ENCODE assay signal across 23 cellular contexts in genomic region chr5:152644316-152644715, GRCh38.
"Had no signal": no experiment of that assay in that cellular context is flagged by ENCODE, and none has a peak within 500 bp of the region (broad histone marks: within the 10 kb centered on the region; RNA-seq: fewer than 3 reads in every experiment).

No MANE protein-coding gene starts in this region.

- FAIRE-seq: astrocyte, K562, TTC549 had no signal

- DNase-seq: activated CD4-positive, alpha-beta T cell treated with anti-CD3 and anti-CD28 coated beads for 36 hours; activated CD4-positive, alpha-beta T cell treated with anti-CD3 and anti-CD28 coated beads, Interleukin-2, amount 10 ng/mL, durations not matched to agents 7 days and 5 days; activated CD4-positive, alpha-beta T cell treated with anti-CD3 and anti-CD28 coated beads, Interleukin-2, amount 50 U/mL, for 48 hours; activated CD8-positive, alpha-beta T cell treated with anti-CD3 and anti-CD28 coated beads, Interleukin-2, amount 10 ng/mL, durations not matched to agents 7 days and 5 days; activated gamma-delta T cell treated with Interleukin-2 at 50 U/mL for 16 hours; activated naive CD4-positive, alpha-beta T cell treated with anti-CD3 and anti-CD28 coated beads for 36 hours; activated T-cell treated with anti-CD3 and anti-CD28 coated beads, Interleukin-2, amount 50 U/mL, for 24 hours; adrenal gland; body of pancreas; IMR-90; NCI-H1105; NCI-H1417 treated with DMSO at 0.1 percent for 48 hours; NCI-H1694 treated with DMSO at 0.1 percent for 48 hours; NCI-H2029; NCI-H2107; NCI-H510A; NCI-H526; SHP77; SK-N-SH had no signal

- H3K9ac ChIP-seq: SK-N-SH had no signal

- H3K27ac ChIP-seq: adrenal gland, body of pancreas, SJSA1 had no signal

- H3K4me2 ChIP-seq: SK-N-SH had no signal

- H3K4me1 ChIP-seq: adrenal gland, body of pancreas, SJSA1 had no signal

- H3K27me3 ChIP-seq: adrenal gland, body of pancreas, SJSA1 had no signal

- H3K9me2 ChIP-seq: SK-N-SH had no signal

- H3K36me3 ChIP-seq: adrenal gland, SJSA1 had no signal

- H3K4me3 ChIP-seq: adrenal gland, body of pancreas, K562, SJSA1 had no signal

- H3K9me3 ChIP-seq: adrenal gland, body of pancreas, SK-N-SH had no signal
